ENCODE assay signal across 1 cellular context in genomic region chr15:90058308-90058707, GRCh38.
TF ChIP-seq lines count a peak whose summit lies in the region.

No MANE protein-coding gene starts in this region.

TF ChIP-seq in GM23338, 12 proteins besides CTCF, POLR2A, EP300 and RAD21 (continued from another document):
- TF ChIP-seq, protein P1, sequence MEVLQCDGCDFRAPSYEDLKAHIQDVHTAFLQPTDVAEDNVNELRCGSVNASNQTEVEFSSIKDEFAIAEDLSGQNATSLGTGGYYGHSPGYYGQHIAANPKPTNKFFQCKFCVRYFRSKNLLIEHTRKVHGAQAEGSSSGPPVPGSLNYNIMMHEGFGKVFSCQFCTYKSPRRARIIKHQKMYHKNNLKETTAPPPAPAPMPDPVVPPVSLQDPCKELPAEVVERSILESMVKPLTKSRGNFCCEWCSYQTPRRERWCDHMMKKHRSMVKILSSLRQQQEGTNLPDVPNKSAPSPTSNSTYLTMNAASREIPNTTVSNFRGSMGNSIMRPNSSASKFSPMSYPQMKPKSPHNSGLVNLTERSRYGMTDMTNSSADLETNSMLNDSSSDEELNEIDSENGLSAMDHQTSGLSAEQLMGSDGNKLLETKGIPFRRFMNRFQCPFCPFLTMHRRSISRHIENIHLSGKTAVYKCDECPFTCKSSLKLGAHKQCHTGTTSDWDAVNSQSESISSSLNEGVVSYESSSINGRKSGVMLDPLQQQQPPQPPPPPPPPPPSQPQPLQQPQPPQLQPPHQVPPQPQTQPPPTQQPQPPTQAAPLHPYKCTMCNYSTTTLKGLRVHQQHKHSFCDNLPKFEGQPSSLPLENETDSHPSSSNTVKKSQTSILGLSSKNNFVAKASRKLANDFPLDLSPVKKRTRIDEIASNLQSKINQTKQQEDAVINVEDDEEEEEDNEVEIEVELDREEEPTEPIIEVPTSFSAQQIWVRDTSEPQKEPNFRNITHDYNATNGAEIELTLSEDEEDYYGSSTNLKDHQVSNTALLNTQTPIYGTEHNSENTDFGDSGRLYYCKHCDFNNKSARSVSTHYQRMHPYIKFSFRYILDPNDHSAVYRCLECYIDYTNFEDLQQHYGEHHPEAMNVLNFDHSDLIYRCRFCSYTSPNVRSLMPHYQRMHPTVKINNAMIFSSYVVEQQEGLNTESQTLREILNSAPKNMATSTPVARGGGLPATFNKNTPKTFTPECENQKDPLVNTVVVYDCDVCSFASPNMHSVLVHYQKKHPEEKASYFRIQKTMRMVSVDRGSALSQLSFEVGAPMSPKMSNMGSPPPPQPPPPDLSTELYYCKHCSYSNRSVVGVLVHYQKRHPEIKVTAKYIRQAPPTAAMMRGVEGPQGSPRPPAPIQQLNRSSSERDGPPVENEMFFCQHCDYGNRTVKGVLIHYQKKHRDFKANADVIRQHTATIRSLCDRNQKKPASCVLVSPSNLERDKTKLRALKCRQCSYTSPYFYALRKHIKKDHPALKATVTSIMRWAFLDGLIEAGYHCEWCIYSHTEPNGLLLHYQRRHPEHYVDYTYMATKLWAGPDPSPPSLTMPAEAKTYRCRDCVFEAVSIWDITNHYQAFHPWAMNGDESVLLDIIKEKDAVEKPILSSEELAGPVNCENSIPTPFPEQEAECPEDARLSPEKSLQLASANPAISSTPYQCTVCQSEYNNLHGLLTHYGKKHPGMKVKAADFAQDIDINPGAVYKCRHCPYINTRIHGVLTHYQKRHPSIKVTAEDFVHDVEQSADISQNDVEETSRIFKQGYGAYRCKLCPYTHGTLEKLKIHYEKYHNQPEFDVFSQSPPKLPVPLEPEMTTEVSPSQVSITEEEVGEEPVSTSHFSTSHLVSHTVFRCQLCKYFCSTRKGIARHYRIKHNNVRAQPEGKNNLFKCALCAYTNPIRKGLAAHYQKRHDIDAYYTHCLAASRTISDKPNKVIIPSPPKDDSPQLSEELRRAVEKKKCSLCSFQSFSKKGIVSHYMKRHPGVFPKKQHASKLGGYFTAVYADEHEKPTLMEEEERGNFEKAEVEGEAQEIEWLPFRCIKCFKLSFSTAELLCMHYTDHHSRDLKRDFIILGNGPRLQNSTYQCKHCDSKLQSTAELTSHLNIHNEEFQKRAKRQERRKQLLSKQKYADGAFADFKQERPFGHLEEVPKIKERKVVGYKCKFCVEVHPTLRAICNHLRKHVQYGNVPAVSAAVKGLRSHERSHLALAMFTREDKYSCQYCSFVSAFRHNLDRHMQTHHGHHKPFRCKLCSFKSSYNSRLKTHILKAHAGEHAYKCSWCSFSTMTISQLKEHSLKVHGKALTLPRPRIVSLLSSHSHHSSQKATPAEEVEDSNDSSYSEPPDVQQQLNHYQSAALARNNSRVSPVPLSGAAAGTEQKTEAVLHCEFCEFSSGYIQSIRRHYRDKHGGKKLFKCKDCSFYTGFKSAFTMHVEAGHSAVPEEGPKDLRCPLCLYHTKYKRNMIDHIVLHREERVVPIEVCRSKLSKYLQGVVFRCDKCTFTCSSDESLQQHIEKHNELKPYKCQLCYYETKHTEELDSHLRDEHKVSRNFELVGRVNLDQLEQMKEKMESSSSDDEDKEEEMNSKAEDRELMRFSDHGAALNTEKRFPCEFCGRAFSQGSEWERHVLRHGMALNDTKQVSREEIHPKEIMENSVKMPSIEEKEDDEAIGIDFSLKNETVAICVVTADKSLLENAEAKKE (CRISPR knock-in tag; IDR thresholded peaks at IDR 0.05) = no peak
- TF ChIP-seq REST (IDR thresholded peaks at IDR 0.05; ENCODE audit: unreplicated experiment) = no peak
- no peak for TF ChIP-seq ZNF114 (CRISPR knock-in tag; IDR thresholded peaks at IDR 0.05)
- no peak for TF ChIP-seq ETS1 (IDR thresholded peaks at IDR 0.05)
